Comparison of ENCODE assay signal across 16 cellular contexts in genomic region chr20:41572010-41572572, GRCh38. TPM values are rescaled to one million over a fixed set of nuclear protein-coding genes. Genes with fewer than 3 reads are reported as not detected.
A peak's percentile ranks its signal among the peaks of the same experiment; 100 is the strongest.
DNase-seq lines count a peak whose midpoint lies in the region; ATAC-seq and TF ChIP-seq lines count a peak whose summit lies in the region.
"Had no signal": no experiment of that assay in that cellular context is flagged by ENCODE, and none has a peak within 500 bp of the region (broad histone marks: within the 10 kb centered on the region; RNA-seq: fewer than 3 reads in every experiment).

No MANE protein-coding gene starts in this region.

- H3K36me3 Mint-ChIP-seq in H9 (ENCODE audit: insufficient read depth in 1 of 3, low read depth in 3 of 3): peaks cover under 1 to 8% (median 7%) of the 10 kb centered on the region in 3 experiments; a peak in 5 of 7 replicates
- H3K36me3 Mint-ChIP-seq in T-helper 17 cell (ENCODE audit: low read depth): no peaks in the 10 kb centered on the region

- H3K56ac ChIP-seq in H9 (ENCODE audit: insufficient read length, low read depth, low read length): no peak overlapping the region

- H2AFZ ChIP-seq in H9 (ENCODE audit: low read length): no peak overlapping the region
- H2AFZ ChIP-seq: hepatocyte had no signal

- peaks cover 12% of the 10 kb centered on the region for H3K79me1 ChIP-seq in H9 (ENCODE audit: insufficient read depth, low read depth, low read length, poor library complexity, severe bottlenecking)

- H3K4me1 Mint-ChIP-seq in H9: peaks cover 33 to 49% of the 10 kb centered on the region in 2 experiments
- peaks cover 45% of the 10 kb centered on the region for H3K4me1 Mint-ChIP-seq in T-helper 17 cell

- DNase-seq in H9 (no peak), T-helper 17 cell (no peak), iPS-NIHi7 (ENCODE audit: extremely low spot score) (peak; percentile 51), cerebellar nuclear complex (lab: John Stamatoyannopoulos, UW) (no peak), NCI-H1694 (lab: John Stamatoyannopoulos, UW) (no peak)
- DNase-seq: activated CD4-positive, CD25-positive, alpha-beta regulatory T cell; activated naive CD4-positive, alpha-beta T cell treated with Interleukin-2 at 50 U/mL for 16 hours; CD4-positive, alpha-beta memory T cell; H7; lower lobe of right lung; nephron progenitor cell had no signal

- H3T11ph ChIP-seq in H9 (ENCODE audit: low read length): no peak overlapping the region

- H3K27ac ChIP-seq in C4-2B (peak overlapping the region; percentile 28), H9 (ENCODE audit: insufficient read length, low read depth, low read length) (no peak overlapping the region)
- H3K27ac ChIP-seq: hepatocyte, lower lobe of right lung had no signal

- H2AK5ac ChIP-seq in H9 (ENCODE audit: insufficient read length, low read length): no peak overlapping the region

- H4K8ac ChIP-seq in H9 (replicated peaks; ENCODE audit: insufficient read length, low read depth, low read length): no peak overlapping the region

- no peak overlapping the region for H2BK120ac ChIP-seq in H9 (ENCODE audit: low read depth, low read length, poor library complexity, severe bottlenecking)

- H2BK12ac ChIP-seq in H9 (ENCODE audit: insufficient read length, low read depth, low read length): no peak overlapping the region

- H2BK15ac ChIP-seq in H9 (ENCODE audit: low read depth, low read length): no peak overlapping the region

- no peak overlapping the region for H3K4me2 ChIP-seq in H9 (ENCODE audit: insufficient read depth, insufficient read length, low read length)
- H3K4me2 ChIP-seq: hepatocyte had no signal

- no peaks in the 10 kb centered on the region for H3K27me3 ChIP-seq in H9 (ENCODE audit: insufficient read depth, low read length)
- H3K27me3 ChIP-seq: hepatocyte had no signal

- TF ChIP-seq CTCF in C4-2B (conservative IDR thresholded peaks at IDR 0.05) (peak; percentile 46), H9 (conservative IDR thresholded peaks at IDR 0.05) (no peak)

- no peak overlapping the region for H3K9ac ChIP-seq in H9 (ENCODE audit: extremely low read depth, insufficient read length, low read length)

- H3K4me3 Mint-ChIP-seq in H9 (no peak overlapping the region), T-helper 17 cell (no peak overlapping the region)
- H3K4me3 Mint-ChIP-seq: nephron progenitor cell; stimulated activated naive CD8-positive, alpha-beta T cell treated with anti-CD3 and anti-CD28 coated beads, Interleukin-15, Interleukin-2, amounts not matched to agents 100 ng/mL and 50 ng/mL, for 24 hours had no signal

- peaks cover 2% of the 10 kb centered on the region for H4K20me1 ChIP-seq in H9 (ENCODE audit: control insufficient read depth, insufficient read depth, insufficient read length)

- H4K91ac ChIP-seq in H9 (ENCODE audit: insufficient read length, low read depth, low read length): no peak overlapping the region

- no peaks in the 10 kb centered on the region for H3K23me2 ChIP-seq in H9 (ENCODE audit: insufficient read length, low read depth, low read length, poor library complexity, severe bottlenecking)

- H3K27ac Mint-ChIP-seq in H9 (peak overlapping the region in 2 of 3 experiments; percentile 11 to 42; a peak in 3 of 7 replicates), T-helper 17 cell (no peak overlapping the region)
- H3K27ac Mint-ChIP-seq: CD4-positive, alpha-beta memory T cell; stimulated activated naive CD8-positive, alpha-beta T cell treated with anti-CD3 and anti-CD28 coated beads, Interleukin-15, Interleukin-2, amounts not matched to agents 100 ng/mL and 50 ng/mL, for 24 hours had no signal

- H3K27me3 Mint-ChIP-seq in H9 (ENCODE audit: low read depth): no peaks in the 10 kb centered on the region
- no peaks in the 10 kb centered on the region for H3K27me3 Mint-ChIP-seq in T-helper 17 cell
- H3K27me3 Mint-ChIP-seq: CD4-positive, alpha-beta memory T cell; stimulated activated naive CD8-positive, alpha-beta T cell treated with anti-CD3 and anti-CD28 coated beads, Interleukin-15, Interleukin-2, amounts not matched to agents 100 ng/mL and 50 ng/mL, for 24 hours had no signal

- peaks cover 0 to 9% of the 10 kb centered on the region in 2 experiments; a peak in 3 of 5 replicates for H3K9me3 Mint-ChIP-seq in H9

- no peak overlapping the region for H4K5ac ChIP-seq in H9 (ENCODE audit: insufficient read length, low read depth, low read length)

- ATAC-seq in T-helper 17 cell (peak; percentile 21), GM18867 (IDR thresholded peaks at IDR 0.05; ENCODE audit: unreplicated experiment) (no peak), HG02610 (IDR thresholded peaks at IDR 0.05; ENCODE audit: unreplicated experiment) (no peak)
- ATAC-seq: lower lobe of right lung had no signal

- H3K18ac ChIP-seq in H9 (ENCODE audit: insufficient read length, low read depth, low read length): no peak overlapping the region

- H3K4me1 ChIP-seq in H9 (ENCODE audit: insufficient read depth, low read length): peaks cover 5% of the 10 kb centered on the region; the same call in 1 of the 2 replicates

- H3K14ac ChIP-seq in H9 (ENCODE audit: insufficient read depth, low read length): no peak overlapping the region; the same call in 1 of the 2 replicates

- no peak overlapping the region for H3K23ac ChIP-seq in H9 (ENCODE audit: insufficient read length, low read depth, low read length)

- no peak overlapping the region for H3K4ac ChIP-seq in H9 (ENCODE audit: low read depth, low read length)

- WGBS in H9 (ENCODE audit: extremely low coverage, insufficient read length, low lambda C conversion rate): no CpG with 5 or more reads among the region's 3 CpGs

- H2BK5ac ChIP-seq in H9 (ENCODE audit: insufficient read length, low read length): no peak overlapping the region

- no peaks in the 10 kb centered on the region for H3K9me3 ChIP-seq in H9 (ENCODE audit: control insufficient read depth, low read depth, low read length)
- peaks cover 4% of the 10 kb centered on the region for H3K9me3 ChIP-seq in T-helper 17 cell (ENCODE audit: control insufficient read depth, low read length, poor library complexity, severe bottlenecking)

- H3K79me2 ChIP-seq in H9 (ENCODE audit: insufficient read depth, low read length): peaks cover 41% of the 10 kb centered on the region

- no peak overlapping the region for H2BK20ac ChIP-seq in H9 (ENCODE audit: low read depth, low read length, poor library complexity, severe bottlenecking)

RNA-seq across cellular contexts. Expression of gene CHD6, which starts 46.1 kb away (rescaled TPM):
- total RNA-seq in H9 (2021) (48.2 and 51.5 TPM in 2 replicates), T-helper 17 cell (10 to 100 TPM; 83.3 to 87.0 TPM)
